1 cellular context compared by ENCODE assay signal in the genomic region with DNA sequence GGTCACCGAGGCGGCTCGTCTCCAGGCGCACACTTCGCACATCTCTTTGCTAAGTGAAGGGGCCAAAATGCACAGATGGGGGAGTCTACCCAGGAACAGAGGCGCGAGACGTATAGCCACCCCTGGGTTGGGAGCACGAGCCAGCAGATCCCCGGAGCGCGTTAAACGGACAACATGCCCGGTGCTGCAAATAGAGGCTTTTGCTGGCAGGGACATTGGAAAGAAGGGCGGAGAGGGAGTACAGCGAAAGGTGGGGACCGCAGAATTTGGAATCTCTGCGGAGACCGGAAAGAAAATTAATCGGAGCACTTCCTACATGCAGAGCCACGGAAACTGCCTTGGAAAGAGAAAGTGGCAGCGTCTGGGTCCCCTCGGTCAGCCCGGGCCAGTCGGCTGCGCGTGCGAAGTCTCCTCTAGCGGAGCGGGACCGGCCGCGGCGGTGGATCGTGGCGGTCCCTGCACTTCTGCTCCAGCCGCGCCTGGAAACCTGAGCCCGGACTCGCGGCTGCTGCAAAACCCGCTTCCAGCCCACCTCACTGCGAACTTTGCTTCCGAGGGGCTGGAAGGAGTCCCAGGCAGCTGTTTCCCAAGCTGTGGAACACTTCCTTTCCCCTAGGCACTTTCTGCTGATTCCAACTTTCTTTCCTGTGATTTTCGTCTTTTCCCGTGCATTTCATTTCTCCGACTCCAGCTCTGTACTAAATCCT.
A peak's percentile ranks its signal among the peaks of the same experiment; 100 is the strongest.
TF ChIP-seq lines count a peak whose summit lies in the region.

No MANE protein-coding gene starts in this region.

TF ChIP-seq in HEK293, 187 proteins besides CTCF, POLR2A, EP300 and RAD21 (continued from another document):
- TF ChIP-seq, protein P1, sequence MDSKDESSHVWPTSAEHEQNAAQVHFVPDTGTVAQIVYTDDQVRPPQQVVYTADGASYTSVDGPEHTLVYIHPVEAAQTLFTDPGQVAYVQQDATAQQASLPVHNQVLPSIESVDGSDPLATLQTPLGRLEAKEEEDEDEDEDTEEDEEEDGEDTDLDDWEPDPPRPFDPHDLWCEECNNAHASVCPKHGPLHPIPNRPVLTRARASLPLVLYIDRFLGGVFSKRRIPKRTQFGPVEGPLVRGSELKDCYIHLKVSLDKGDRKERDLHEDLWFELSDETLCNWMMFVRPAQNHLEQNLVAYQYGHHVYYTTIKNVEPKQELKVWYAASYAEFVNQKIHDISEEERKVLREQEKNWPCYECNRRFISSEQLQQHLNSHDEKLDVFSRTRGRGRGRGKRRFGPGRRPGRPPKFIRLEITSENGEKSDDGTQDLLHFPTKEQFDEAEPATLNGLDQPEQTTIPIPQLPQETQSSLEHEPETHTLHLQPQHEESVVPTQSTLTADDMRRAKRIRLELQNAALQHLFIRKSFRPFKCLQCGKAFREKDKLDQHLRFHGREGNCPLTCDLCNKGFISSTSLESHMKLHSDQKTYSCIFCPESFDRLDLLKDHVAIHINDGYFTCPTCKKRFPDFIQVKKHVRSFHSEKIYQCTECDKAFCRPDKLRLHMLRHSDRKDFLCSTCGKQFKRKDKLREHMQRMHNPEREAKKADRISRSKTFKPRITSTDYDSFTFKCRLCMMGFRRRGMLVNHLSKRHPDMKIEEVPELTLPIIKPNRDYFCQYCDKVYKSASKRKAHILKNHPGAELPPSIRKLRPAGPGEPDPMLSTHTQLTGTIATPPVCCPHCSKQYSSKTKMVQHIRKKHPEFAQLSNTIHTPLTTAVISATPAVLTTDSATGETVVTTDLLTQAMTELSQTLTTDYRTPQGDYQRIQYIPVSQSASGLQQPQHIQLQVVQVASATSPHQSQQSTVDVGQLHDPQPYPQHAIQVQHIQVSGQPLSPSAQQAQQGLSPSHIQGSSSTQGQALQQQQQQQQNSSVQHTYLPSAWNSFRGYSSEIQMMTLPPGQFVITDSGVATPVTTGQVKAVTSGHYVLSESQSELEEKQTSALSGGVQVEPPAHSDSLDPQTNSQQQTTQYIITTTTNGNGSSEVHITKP (tag by site-specific recombination; IDR thresholded peaks at IDR 0.05), result peak; percentile 65
- TF ChIP-seq ZNF248 (tag by site-specific recombination; IDR thresholded peaks at IDR 0.05) (no peak), ZNF184 (tag by site-specific recombination; IDR thresholded peaks at IDR 0.05) (0 out of 2 replicates have a peak, but pooled peaks have one; percentile 4), ZNF561 (tag by site-specific recombination; IDR thresholded peaks at IDR 0.05; ENCODE audit: borderline replicate concordance) (0 out of 2 replicates have a peak, but pooled peaks have one; percentile 20), ZNF335 (tag by site-specific recombination; conservative IDR thresholded peaks at IDR 0.05) (peak; percentile 49; the same call in 1 of the 2 replicates), ZBTB8A (tag by site-specific recombination; IDR thresholded peaks at IDR 0.05) (peak; percentile 26; the same call in 1 of the 2 replicates), ZBTB20 (tag by site-specific recombination; IDR thresholded peaks at IDR 0.05) (peak; percentile 68), ZNF510 (tag by site-specific recombination; IDR thresholded peaks at IDR 0.05; ENCODE audit: insufficient replicate concordance) (no peak), ZNF138 (tag by site-specific recombination; IDR thresholded peaks at IDR 0.05; ENCODE audit: borderline replicate concordance) (no peak), PRDM1 (tag by site-specific recombination; IDR thresholded peaks at IDR 0.05) (peak; percentile 98), ZFP69B (tag by site-specific recombination; IDR thresholded peaks at IDR 0.05) (peak; percentile 25; the same call in 1 of the 2 replicates)
- TF ChIP-seq, protein P2, sequence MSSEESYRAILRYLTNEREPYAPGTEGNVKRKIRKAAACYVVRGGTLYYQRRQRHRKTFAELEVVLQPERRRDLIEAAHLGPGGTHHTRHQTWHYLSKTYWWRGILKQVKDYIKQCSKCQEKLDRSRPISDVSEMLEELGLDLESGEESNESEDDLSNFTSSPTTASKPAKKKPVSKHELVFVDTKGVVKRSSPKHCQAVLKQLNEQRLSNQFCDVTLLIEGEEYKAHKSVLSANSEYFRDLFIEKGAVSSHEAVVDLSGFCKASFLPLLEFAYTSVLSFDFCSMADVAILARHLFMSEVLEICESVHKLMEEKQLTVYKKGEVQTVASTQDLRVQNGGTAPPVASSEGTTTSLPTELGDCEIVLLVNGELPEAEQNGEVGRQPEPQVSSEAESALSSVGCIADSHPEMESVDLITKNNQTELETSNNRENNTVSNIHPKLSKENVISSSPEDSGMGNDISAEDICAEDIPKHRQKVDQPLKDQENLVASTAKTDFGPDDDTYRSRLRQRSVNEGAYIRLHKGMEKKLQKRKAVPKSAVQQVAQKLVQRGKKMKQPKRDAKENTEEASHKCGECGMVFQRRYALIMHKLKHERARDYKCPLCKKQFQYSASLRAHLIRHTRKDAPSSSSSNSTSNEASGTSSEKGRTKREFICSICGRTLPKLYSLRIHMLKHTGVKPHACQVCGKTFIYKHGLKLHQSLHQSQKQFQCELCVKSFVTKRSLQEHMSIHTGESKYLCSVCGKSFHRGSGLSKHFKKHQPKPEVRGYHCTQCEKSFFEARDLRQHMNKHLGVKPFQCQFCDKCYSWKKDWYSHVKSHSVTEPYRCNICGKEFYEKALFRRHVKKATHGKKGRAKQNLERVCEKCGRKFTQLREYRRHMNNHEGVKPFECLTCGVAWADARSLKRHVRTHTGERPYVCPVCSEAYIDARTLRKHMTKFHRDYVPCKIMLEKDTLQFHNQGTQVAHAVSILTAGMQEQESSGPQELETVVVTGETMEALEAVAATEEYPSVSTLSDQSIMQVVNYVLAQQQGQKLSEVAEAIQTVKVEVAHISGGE (tag by site-specific recombination; conservative IDR thresholded peaks at IDR 0.05; ENCODE audit: low read depth), result peak; percentile 69
- TF ChIP-seq, protein P3, sequence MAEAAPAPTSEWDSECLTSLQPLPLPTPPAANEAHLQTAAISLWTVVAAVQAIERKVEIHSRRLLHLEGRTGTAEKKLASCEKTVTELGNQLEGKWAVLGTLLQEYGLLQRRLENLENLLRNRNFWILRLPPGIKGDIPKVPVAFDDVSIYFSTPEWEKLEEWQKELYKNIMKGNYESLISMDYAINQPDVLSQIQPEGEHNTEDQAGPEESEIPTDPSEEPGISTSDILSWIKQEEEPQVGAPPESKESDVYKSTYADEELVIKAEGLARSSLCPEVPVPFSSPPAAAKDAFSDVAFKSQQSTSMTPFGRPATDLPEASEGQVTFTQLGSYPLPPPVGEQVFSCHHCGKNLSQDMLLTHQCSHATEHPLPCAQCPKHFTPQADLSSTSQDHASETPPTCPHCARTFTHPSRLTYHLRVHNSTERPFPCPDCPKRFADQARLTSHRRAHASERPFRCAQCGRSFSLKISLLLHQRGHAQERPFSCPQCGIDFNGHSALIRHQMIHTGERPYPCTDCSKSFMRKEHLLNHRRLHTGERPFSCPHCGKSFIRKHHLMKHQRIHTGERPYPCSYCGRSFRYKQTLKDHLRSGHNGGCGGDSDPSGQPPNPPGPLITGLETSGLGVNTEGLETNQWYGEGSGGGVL (tag by site-specific recombination; IDR thresholded peaks at IDR 0.05), result no peak
- TF ChIP-seq, protein P4, sequence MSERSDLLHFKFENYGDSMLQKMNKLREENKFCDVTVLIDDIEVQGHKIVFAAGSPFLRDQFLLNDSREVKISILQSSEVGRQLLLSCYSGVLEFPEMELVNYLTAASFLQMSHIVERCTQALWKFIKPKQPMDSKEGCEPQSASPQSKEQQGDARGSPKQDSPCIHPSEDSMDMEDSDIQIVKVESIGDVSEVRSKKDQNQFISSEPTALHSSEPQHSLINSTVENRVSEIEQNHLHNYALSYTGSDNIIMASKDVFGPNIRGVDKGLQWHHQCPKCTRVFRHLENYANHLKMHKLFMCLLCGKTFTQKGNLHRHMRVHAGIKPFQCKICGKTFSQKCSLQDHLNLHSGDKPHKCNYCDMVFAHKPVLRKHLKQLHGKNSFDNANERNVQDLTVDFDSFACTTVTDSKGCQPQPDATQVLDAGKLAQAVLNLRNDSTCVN (tag by site-specific recombination; optimal IDR thresholded peaks at IDR 0.05), result peak; percentile 81
